21 cellular contexts compared by ENCODE assay signal in genomic region chr6:36862164-36862847, GRCh38. TPM values are rescaled to one million over a fixed set of nuclear protein-coding genes. Genes with fewer than 3 reads are reported as not detected.
A peak's percentile ranks its signal among the peaks of the same experiment; 100 is the strongest.
DNase-seq lines count a peak whose midpoint lies in the region; ATAC-seq and TF ChIP-seq lines count a peak whose summit lies in the region.
"Had no signal": no experiment of that assay in that cellular context is flagged by ENCODE, and none has a peak within 500 bp of the region (broad histone marks: within the 10 kb centered on the region; RNA-seq: fewer than 3 reads in every experiment).

No MANE protein-coding gene starts in this region.

- H3K4me3 Mint-ChIP-seq in WTC11: no peak overlapping the region
- H3K4me3 Mint-ChIP-seq: CD4-positive, alpha-beta memory T cell; natural killer cell had no signal

- 55 to 56% methylated on average over 6 of the region's 8 CpGs for WGBS in esophagus squamous epithelium, 2 donors

- peak; percentile 14 for DNase-seq in A172 (ENCODE audit: low spot score)
- no peak for DNase-seq in WTC11 (ENCODE audit: low spot score)
- DNase-seq in esophagus squamous epithelium (lab: John Stamatoyannopoulos, UW): no peak
- DNase-seq: activated gamma-delta T cell; CD4-positive, alpha-beta memory T cell; DMS79; dorsolateral prefrontal cortex; Kasumi-1; left cardiac atrium; natural killer cell; NCI-H1048; NCI-H2029 treated with DMSO at 0.1 percent for 48 hours; NCI-H345; ovary; SJCRH30 had no signal

- CTCF ChIA-PET in HEK293 (lab: Yijun Ruan, JAX) (interaction anchor here (0.7 to 8.1 kb wide), 2 partner anchors 11 to 157 kb away, joined by 3 to 77 read pairs; no protein-coding TSS in a partner anchor), WTC11 (lab: Charles Lee) (interaction anchor here (1.2 kb wide), 1 partner anchor 11 kb away, joined by 3 read pairs; no protein-coding TSS in a partner anchor)

- H3K4me3 ChIP-seq in HEK293 (ENCODE audit: low read depth, low read length) (no peak overlapping the region), esophagus squamous epithelium (no peak overlapping the region)
- H3K4me3 ChIP-seq: dorsolateral prefrontal cortex, esophagus muscularis mucosa, ovary, SJCRH30 had no signal

- H3K36me3 ChIP-seq in HEK293 (ENCODE audit: control insufficient read depth in 2 of 2, insufficient read depth in 1 of 2, low read length in 2 of 2) (peaks cover 15 to 77% of the 10 kb centered on the region in 2 experiments; a peak in 2 of 3 replicates), esophagus squamous epithelium (peaks cover 0 to 37% (median 0%) of the 10 kb centered on the region in 3 donors)
- H3K36me3 ChIP-seq: ovary had no signal

- no peaks in the 10 kb centered on the region for H3K27me3 ChIP-seq in esophagus squamous epithelium
- H3K27me3 ChIP-seq: dorsolateral prefrontal cortex, esophagus muscularis mucosa, ovary, SJCRH30 had no signal

- H3K9me3 Mint-ChIP-seq in WTC11: no peaks in the 10 kb centered on the region
- H3K9me3 Mint-ChIP-seq: CD4-positive, alpha-beta memory T cell; natural killer cell had no signal

- H3K27ac Mint-ChIP-seq in WTC11: peak overlapping the region; percentile 76
- H3K27ac Mint-ChIP-seq: natural killer cell had no signal

- H3K9me3 ChIP-seq in HEK293 (ENCODE audit: control insufficient read depth, insufficient read depth, low read depth, low read length): no peaks in the 10 kb centered on the region
- H3K9me3 ChIP-seq in esophagus squamous epithelium: no peaks in the 10 kb centered on the region
- H3K9me3 ChIP-seq: esophagus muscularis mucosa, ovary, SJCRH30 had no signal

- intact Hi-C loops in esophagus squamous epithelium (cut with DNase I): no loop called here

- TF ChIP-seq CTCF in HEK293 (tag by site-specific recombination; IDR thresholded peaks at IDR 0.05) (no peak), WTC11 (IDR thresholded peaks at IDR 0.05) (no peak), esophagus squamous epithelium (IDR thresholded peaks at IDR 0.05) (no peak)

- no peak overlapping the region for H3K27ac ChIP-seq in HEK293 (ENCODE audit: extremely low read depth, low read depth, low read length)
- H3K27ac ChIP-seq in esophagus squamous epithelium: peak overlapping the region; percentile 50 to 79 (median 65)
- H3K27ac ChIP-seq: dorsolateral prefrontal cortex, esophagus muscularis mucosa, ovary, SJCRH30 had no signal

- no peak for TF ChIP-seq POLR2A in esophagus squamous epithelium (IDR thresholded peaks at IDR 0.05)

- H3K36me3 Mint-ChIP-seq in WTC11: peaks cover 68% of the 10 kb centered on the region

- POLR2A ChIA-PET in HEK293 (lab: Yijun Ruan, JAX) (interaction anchor here (0.7 to 1.5 kb wide), 3 partner anchors 10 to 98 kb away, joined by 3 to 5 read pairs (median 5); partner anchors contain the start of gene PPIL1), WTC11 (lab: Charles Lee) (no interaction called here)

- H3K4me1 ChIP-seq in HEK293 (ENCODE audit: control insufficient read depth, insufficient read depth, low read length): no peaks in the 10 kb centered on the region
- peaks cover 0 to 32% (median 6%) of the 10 kb centered on the region in 3 donors for H3K4me1 ChIP-seq in esophagus squamous epithelium
- H3K4me1 ChIP-seq: SJCRH30 had no signal

- H3K4me1 Mint-ChIP-seq in WTC11: peaks cover 49% of the 10 kb centered on the region

- no peaks in the 10 kb centered on the region for H3K27me3 Mint-ChIP-seq in WTC11 (ENCODE audit: low read depth)
- H3K27me3 Mint-ChIP-seq: CD4-positive, alpha-beta memory T cell had no signal

- ATAC-seq in WTC11: no peak
- ATAC-seq in HG02885 (IDR thresholded peaks at IDR 0.05; ENCODE audit: poor library complexity, unreplicated experiment): no peak
- no peak for ATAC-seq in HG03095 (IDR thresholded peaks at IDR 0.05; ENCODE audit: unreplicated experiment)
- ATAC-seq in GM18517 (IDR thresholded peaks at IDR 0.05; ENCODE audit: unreplicated experiment): no peak
- ATAC-seq: natural killer cell had no signal

TF ChIP-seq in HEK293, 187 proteins besides CTCF, POLR2A, EP300 and RAD21:
- no peak for TF ChIP-seq ZBTB1 (tag by site-specific recombination; IDR thresholded peaks at IDR 0.05)
- TF ChIP-seq ZNF10 (tag by site-specific recombination; IDR thresholded peaks at IDR 0.05): no peak
- no peak for TF ChIP-seq ZNF266 (tag by site-specific recombination; IDR thresholded peaks at IDR 0.05; ENCODE audit: low read depth)
- TF ChIP-seq ZNF121 (tag by site-specific recombination; IDR thresholded peaks at IDR 0.05): no peak
- TF ChIP-seq ZNF600 (tag by site-specific recombination; IDR thresholded peaks at IDR 0.05): 0 out of 2 replicates have a peak, but pooled peaks have one; percentile 15
- no peak for TF ChIP-seq ZFHX2 (tag by site-specific recombination; conservative IDR thresholded peaks at IDR 0.05)
- no peak for TF ChIP-seq ZNF544 (tag by site-specific recombination; IDR thresholded peaks at IDR 0.05)
- no peak for TF ChIP-seq MEIS1 (CRISPR knock-in tag; IDR thresholded peaks at IDR 0.05; ENCODE audit: borderline replicate concordance)
- no peak for TF ChIP-seq ZNF2 (tag by site-specific recombination; IDR thresholded peaks at IDR 0.05)

TF ChIP-seq in WTC11, 78 proteins besides CTCF, POLR2A, EP300 and RAD21 (continues in another document):
- TF ChIP-seq STAT6 (CRISPR knock-in tag; conservative IDR thresholded peaks at IDR 0.05; ENCODE audit: low read depth): no peak
- no peak for TF ChIP-seq OVOL2 (CRISPR knock-in tag; IDR thresholded peaks at IDR 0.05; ENCODE audit: borderline replicate concordance)
- TF ChIP-seq SMAD4 (CRISPR knock-in tag; IDR thresholded peaks at IDR 0.05): no peak
- TF ChIP-seq HMGA2 (CRISPR knock-in tag; IDR thresholded peaks at IDR 0.05): no peak
- no peak for TF ChIP-seq GTF2I (CRISPR knock-in tag; conservative IDR thresholded peaks at IDR 0.05)
- no peak for TF ChIP-seq FOXP1 (CRISPR knock-in tag; IDR thresholded peaks at IDR 0.05; ENCODE audit: borderline replicate concordance)
- TF ChIP-seq RELA (CRISPR knock-in tag; IDR thresholded peaks at IDR 0.05; ENCODE audit: borderline replicate concordance): no peak
- no peak for TF ChIP-seq PREB (CRISPR knock-in tag; IDR thresholded peaks at IDR 0.05; ENCODE audit: borderline replicate concordance)
- no peak for TF ChIP-seq ZNF416 (CRISPR knock-in tag; IDR thresholded peaks at IDR 0.05)
- TF ChIP-seq ZBTB43 (CRISPR knock-in tag; IDR thresholded peaks at IDR 0.05): no peak
- no peak for TF ChIP-seq MLX (CRISPR knock-in tag; IDR thresholded peaks at IDR 0.05)

RNA-seq across cellular contexts. Expression of gene PPIL1, which starts 12.3 kb away (rescaled TPM):
- 64.3 and 71.7 TPM in 2 replicates for total RNA-seq in A172 (2014; rRNA removed; shearing (Covaris generic))
- total RNA-seq in WTC11 (2021) (64.2 to 69.8 TPM (median 66.6 TPM) in 3 replicates), esophagus squamous epithelium (10 to 100 TPM; 13.4 to 35.4 (median 28.7) TPM)

RNA-seq across cellular contexts. Expression of gene CPNE5, which starts 23.1 kb away (rescaled TPM):
- 0.24 TPM in 1 of 2 replicates, not detected in the other for total RNA-seq in A172 (2014; rRNA removed; shearing (Covaris generic))
- 0.44 to 0.71 TPM (median 0.48 TPM) in 3 replicates for total RNA-seq in WTC11 (2021)
- 1 to 10 TPM; 1.2 to 2.5 (median 1.5) TPM for total RNA-seq in esophagus squamous epithelium
- total RNA-seq: H4 had no signal

RNA-seq across cellular contexts. Expression of gene C6orf89, which starts 23.4 kb away (rescaled TPM):
- total RNA-seq in A172 (2014; rRNA removed; shearing (Covaris generic)): 36.8 TPM in 2 replicates
- 13.2 to 15.6 TPM (median 15.0 TPM) in 3 replicates for total RNA-seq in WTC11 (2021)
- total RNA-seq in esophagus squamous epithelium: 10 to 100 TPM; 18.6 to 34.9 (median 23.1) TPM
